ENCODE assay signal across 8 cellular contexts in the genomic region with DNA sequence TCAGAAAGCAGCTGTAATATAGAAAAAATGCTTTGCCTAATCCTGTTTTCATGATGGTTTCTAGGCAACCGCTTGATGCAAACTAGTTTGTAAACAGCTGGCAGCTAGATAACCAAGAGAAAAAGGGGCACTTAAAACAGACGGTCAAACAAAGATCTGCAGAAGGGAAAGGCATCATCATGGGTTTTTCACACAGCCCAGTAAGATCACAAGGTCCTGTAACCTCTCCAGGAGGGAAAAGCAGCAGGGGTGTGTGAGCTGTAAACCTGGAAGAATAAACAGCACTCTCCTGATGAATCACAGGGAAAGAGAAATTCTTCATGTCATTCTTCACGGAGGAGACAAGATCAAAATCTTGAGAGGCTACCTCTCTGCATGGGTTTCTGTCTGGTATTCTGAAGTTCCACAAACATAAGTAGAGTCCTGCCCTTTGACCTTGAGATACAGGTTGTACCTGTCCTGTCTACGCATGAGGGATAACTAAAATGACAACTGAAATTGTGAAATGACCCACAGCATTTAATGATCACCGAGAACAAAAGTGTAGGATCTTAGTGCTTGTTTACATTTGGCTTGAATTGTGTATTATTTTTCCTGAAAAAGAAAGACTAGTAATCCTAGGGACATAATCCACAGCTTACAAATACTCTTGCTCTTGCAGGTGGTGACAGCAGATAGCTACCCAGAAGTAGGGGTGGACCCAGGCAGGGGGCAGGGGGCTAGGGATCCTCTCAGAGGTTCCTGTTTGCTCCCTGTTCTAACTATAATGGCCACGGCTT. TPM values are rescaled to one million over a fixed set of nuclear protein-coding genes. Genes with fewer than 3 reads are reported as not detected.
A peak's percentile ranks its signal among the peaks of the same experiment; 100 is the strongest.
DNase-seq lines count a peak whose midpoint lies in the region; ATAC-seq lines count a peak whose summit lies in the region.

No MANE protein-coding gene starts in this region.

- intact Hi-C loops in left colon (cut with DNase I, micrococcal nuclease), result no loop called here

- peaks cover 12% of the 10 kb centered on the region for H3K36me3 Mint-ChIP-seq in activated naive CD8-positive, alpha-beta T cell treated with anti-CD3 and anti-CD28 coated beads for 36 hours

- H3K4me3 Mint-ChIP-seq in activated naive CD8-positive, alpha-beta T cell treated with anti-CD3 and anti-CD28 coated beads for 36 hours, result no peak overlapping the region

- ATAC-seq in left colon (peak; percentile 78), GM19395 (IDR thresholded peaks at IDR 0.05; ENCODE audit: unreplicated experiment) (no peak), HG02970 (IDR thresholded peaks at IDR 0.05; ENCODE audit: low FRiP score, unreplicated experiment) (no peak)

- H3K9me3 Mint-ChIP-seq in activated naive CD8-positive, alpha-beta T cell treated with anti-CD3 and anti-CD28 coated beads for 36 hours, result no peaks in the 10 kb centered on the region

- DNase-seq in COLO668 (lab: John Stamatoyannopoulos, UW; ENCODE audit: unreplicated experiment), result peak; percentile 20
- DNase-seq in HT1080 (ENCODE audit: low read depth), result peak; percentile 83
- DNase-seq in amniotic stem cell (lab: John Stamatoyannopoulos, UW), result peak; percentile 44
- DNase-seq in left colon, result peak in 1 of 2 donors; percentile 56
- DNase-seq in stimulated activated CD4-positive, alpha-beta T cell treated with anti-CD3 and anti-CD28 coated beads, Interleukin-2, amount 100 ng/mL, for 48 hours, result no peak
- no peak for DNase-seq in activated naive CD8-positive, alpha-beta T cell treated with anti-CD3 and anti-CD28 coated beads for 36 hours

- peaks cover 5% of the 10 kb centered on the region for H3K4me1 Mint-ChIP-seq in activated naive CD8-positive, alpha-beta T cell treated with anti-CD3 and anti-CD28 coated beads for 36 hours

- H3K27me3 Mint-ChIP-seq in activated naive CD8-positive, alpha-beta T cell treated with anti-CD3 and anti-CD28 coated beads for 36 hours, result no peaks in the 10 kb centered on the region

- no peak overlapping the region for H3K27ac Mint-ChIP-seq in activated naive CD8-positive, alpha-beta T cell treated with anti-CD3 and anti-CD28 coated beads for 36 hours

RNA-seq across cellular contexts. Expression of a gene that starts 48.0 kb away (rescaled TPM):
- total RNA-seq in HT1080 (2014; rRNA removed; shearing (Covaris generic)), result 12.2 and 18.8 TPM in 2 replicates
- polyA plus RNA-seq in HT1080 (2015; cell fraction: cytosol; rRNA removed), result 45.2 and 63.3 TPM in 2 replicates
- polyA plus RNA-seq in HT1080 (2015; cell fraction: nucleus; rRNA removed), result 81.6 and 92.2 TPM in 2 replicates
- 10 to 100 TPM; 39.2 to 41.5 TPM for total RNA-seq in left colon
- 10 to 100 TPM; 20.4 to 21.8 TPM for total RNA-seq in activated naive CD8-positive, alpha-beta T cell treated with anti-CD3 and anti-CD28 coated beads for 36 hours

Comparison
In these comparisons a context has a peak if more than half of its experiments do, and no peak if none do; other contexts are left out.
1. DNase-seq: peak in COLO668 (single experiment), HT1080 (single experiment) and amniotic stem cell (single experiment); none in stimulated activated CD4-positive, alpha-beta T cell treated with anti-CD3 and anti-CD28 coated beads, Interleukin-2, amount 100 ng/mL, for 48 hours (0 of 2) and activated naive CD8-positive, alpha-beta T cell treated with anti-CD3 and anti-CD28 coated beads for 36 hours (single experiment).